2 cellular contexts compared by ENCODE assay signal in the genomic region with DNA sequence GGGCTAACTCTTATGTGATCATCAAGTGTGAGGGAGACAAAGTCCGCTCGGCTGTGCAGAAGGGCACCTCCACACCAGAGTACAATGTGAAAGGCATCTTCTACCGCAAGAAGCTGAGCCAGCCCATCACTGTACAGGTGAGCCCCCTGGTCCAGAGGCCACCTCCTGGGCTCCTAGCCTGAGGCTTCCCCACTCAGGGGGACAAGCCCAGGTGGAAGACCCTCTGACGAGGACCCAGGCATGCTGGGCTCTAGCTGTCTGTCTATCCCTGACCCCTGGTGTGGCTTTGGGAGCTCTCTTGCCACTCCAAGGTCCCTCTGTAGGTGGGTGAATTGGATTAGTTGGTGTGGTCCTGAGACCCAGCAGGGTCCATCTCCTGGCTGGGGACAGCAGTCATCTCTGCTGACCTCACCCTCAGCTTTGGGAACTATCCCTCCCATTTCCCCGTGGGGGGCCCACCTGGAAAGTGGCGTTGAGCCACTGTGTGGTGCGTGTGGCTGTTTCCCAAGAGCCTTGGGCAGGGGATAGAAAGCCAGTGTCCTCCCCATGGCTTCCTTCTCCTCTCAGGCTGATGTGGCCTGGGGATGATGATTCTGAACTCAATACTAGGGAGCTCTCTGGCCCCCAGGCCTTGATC.
TF ChIP-seq lines count a peak whose summit lies in the region.

No MANE protein-coding gene starts in this region.

TF ChIP-seq in HEK293, 187 proteins besides CTCF, POLR2A, EP300 and RAD21:
- TF ChIP-seq ZNF140 (tag by site-specific recombination; IDR thresholded peaks at IDR 0.05) (no peak), ZSCAN5A (tag by site-specific recombination; IDR thresholded peaks at IDR 0.05) (no peak), ZNF324 (tag by site-specific recombination; IDR thresholded peaks at IDR 0.05) (no peak), ZNF391 (tag by site-specific recombination; IDR thresholded peaks at IDR 0.05; ENCODE audit: borderline replicate concordance, low read depth) (no peak), ZIC2 (tag by site-specific recombination; IDR thresholded peaks at IDR 0.05) (peak; percentile 65), GLIS1 (tag by site-specific recombination; IDR thresholded peaks at IDR 0.05) (peak; percentile 82), KLF9 (tag by site-specific recombination; IDR thresholded peaks at IDR 0.05; ENCODE audit: low read depth) (no peak), ZSCAN30 (tag by site-specific recombination; IDR thresholded peaks at IDR 0.05) (no peak), ZNF292 (tag by site-specific recombination; IDR thresholded peaks at IDR 0.05; ENCODE audit: borderline replicate concordance, low read depth) (no peak), ZNF174 (tag by site-specific recombination; IDR thresholded peaks at IDR 0.05) (no peak), GLI4 (tag by site-specific recombination; IDR thresholded peaks at IDR 0.05) (no peak), ZNF830 (tag by site-specific recombination; IDR thresholded peaks at IDR 0.05; ENCODE audit: low read depth) (no peak)

TF ChIP-seq in H1, 55 proteins besides CTCF, POLR2A, EP300 and RAD21:
- no peak for TF ChIP-seq TAF1 (IDR thresholded peaks at IDR 0.05; ENCODE audit: low read depth, low read length)
- no peak for TF ChIP-seq POU5F1 (IDR thresholded peaks at IDR 0.05; ENCODE audit: low read depth, low read length)
- no peak for TF ChIP-seq KDM4A (IDR thresholded peaks at IDR 0.05; ENCODE audit: low read depth, low read length, severe bottlenecking)
- no peak for TF ChIP-seq CHD1 (IDR thresholded peaks at IDR 0.05; ENCODE audit: low read depth, low read length)
- TF ChIP-seq SRF (IDR thresholded peaks at IDR 0.05; ENCODE audit: low read depth, low read length) = no peak
- TF ChIP-seq FOSL1 (IDR thresholded peaks at IDR 0.05; ENCODE audit: insufficient read depth, low read depth, low read length) = no peak
- no peak for TF ChIP-seq SIN3A (conservative IDR thresholded peaks at IDR 0.05 in 1 of 2, IDR thresholded peaks at IDR 0.05 in 1 of 2; ENCODE audit: low read depth in 1 of 2, low read length in 2 of 2)
- no peak for TF ChIP-seq ZNF274 (IDR thresholded peaks at IDR 0.05; ENCODE audit: borderline replicate concordance, extremely low read depth, low read length)
